Comparison of ENCODE assay signal across 1 cellular context in genomic region chr2:64522843-64523428, GRCh38.
TF ChIP-seq lines count a peak whose summit lies in the region.

No MANE protein-coding gene starts in this region.

TF ChIP-seq in K562, 482 proteins besides CTCF, POLR2A, EP300 and RAD21 (continued from another document and continues in another):
- TF ChIP-seq E2F4 (CRISPR knock-in tag; IDR thresholded peaks at IDR 0.05; ENCODE audit: low read depth) (no peak), GABPB1 (CRISPR knock-in tag; IDR thresholded peaks at IDR 0.05) (no peak), ESRRB (CRISPR knock-in tag; IDR thresholded peaks at IDR 0.05; ENCODE audit: borderline replicate concordance) (no peak), FUS (optimal IDR thresholded peaks at IDR 0.05; ENCODE audit: low read depth, low read length) (no peak), ZNF324 (CRISPR knock-in tag; IDR thresholded peaks at IDR 0.05) (no peak), C11orf30 (IDR thresholded peaks at IDR 0.05; ENCODE audit: low read depth) (peak; percentile 44), BRD9 (IDR thresholded peaks at IDR 0.05; ENCODE audit: low read depth, partially characterized antibody) (peak; percentile 41), ZFP1 (CRISPR knock-in tag; IDR thresholded peaks at IDR 0.05) (no peak), PYGO2 (tag; IDR thresholded peaks at IDR 0.05) (no peak), PURB (CRISPR knock-in tag; IDR thresholded peaks at IDR 0.05; ENCODE audit: low read depth) (no peak), DPF2 (IDR thresholded peaks at IDR 0.05) (no peak), HNRNPL (IDR thresholded peaks at IDR 0.05; ENCODE audit: low read depth, low read length) (no peak), SUPT5H (IDR thresholded peaks at IDR 0.05) (no peak), ZC3H11A (IDR thresholded peaks at IDR 0.05; ENCODE audit: low read depth, low read length) (no peak), RBBP5 (IDR thresholded peaks at IDR 0.05; ENCODE audit: borderline replicate concordance, insufficient read depth, low read length, poor library complexity, severe bottlenecking) (no peak), WHSC1 (IDR thresholded peaks at IDR 0.05; ENCODE audit: low read length) (no peak), DLX4 (CRISPR knock-in tag; IDR thresholded peaks at IDR 0.05) (no peak), UBTF (IDR thresholded peaks at IDR 0.05; ENCODE audit: borderline replicate concordance in 1 of 2, low read depth in 2 of 2, low read length in 2 of 2) (0 out of 4 replicates have a peak, but pooled peaks of 1 of the 2 experiments have one; percentile 22), SMAD2 (IDR thresholded peaks at IDR 0.05; ENCODE audit: low read depth, low read length) (no peak), KDM4B (IDR thresholded peaks at IDR 0.05; ENCODE audit: borderline replicate concordance in 2 of 2, low read depth in 1 of 2) (no peak), ZEB2 (IDR thresholded peaks at IDR 0.05) (no peak), MGA (IDR thresholded peaks at IDR 0.05) (no peak), HCFC1 (IDR thresholded peaks at IDR 0.05; ENCODE audit: low read depth, low read length) (no peak), ZNF174 (CRISPR knock-in tag; IDR thresholded peaks at IDR 0.05) (no peak), MBD2 (IDR thresholded peaks at IDR 0.05; ENCODE audit: borderline replicate concordance, low read depth) (no peak), THAP12 (CRISPR knock-in tag; IDR thresholded peaks at IDR 0.05) (no peak)
- TF ChIP-seq, protein P1, sequence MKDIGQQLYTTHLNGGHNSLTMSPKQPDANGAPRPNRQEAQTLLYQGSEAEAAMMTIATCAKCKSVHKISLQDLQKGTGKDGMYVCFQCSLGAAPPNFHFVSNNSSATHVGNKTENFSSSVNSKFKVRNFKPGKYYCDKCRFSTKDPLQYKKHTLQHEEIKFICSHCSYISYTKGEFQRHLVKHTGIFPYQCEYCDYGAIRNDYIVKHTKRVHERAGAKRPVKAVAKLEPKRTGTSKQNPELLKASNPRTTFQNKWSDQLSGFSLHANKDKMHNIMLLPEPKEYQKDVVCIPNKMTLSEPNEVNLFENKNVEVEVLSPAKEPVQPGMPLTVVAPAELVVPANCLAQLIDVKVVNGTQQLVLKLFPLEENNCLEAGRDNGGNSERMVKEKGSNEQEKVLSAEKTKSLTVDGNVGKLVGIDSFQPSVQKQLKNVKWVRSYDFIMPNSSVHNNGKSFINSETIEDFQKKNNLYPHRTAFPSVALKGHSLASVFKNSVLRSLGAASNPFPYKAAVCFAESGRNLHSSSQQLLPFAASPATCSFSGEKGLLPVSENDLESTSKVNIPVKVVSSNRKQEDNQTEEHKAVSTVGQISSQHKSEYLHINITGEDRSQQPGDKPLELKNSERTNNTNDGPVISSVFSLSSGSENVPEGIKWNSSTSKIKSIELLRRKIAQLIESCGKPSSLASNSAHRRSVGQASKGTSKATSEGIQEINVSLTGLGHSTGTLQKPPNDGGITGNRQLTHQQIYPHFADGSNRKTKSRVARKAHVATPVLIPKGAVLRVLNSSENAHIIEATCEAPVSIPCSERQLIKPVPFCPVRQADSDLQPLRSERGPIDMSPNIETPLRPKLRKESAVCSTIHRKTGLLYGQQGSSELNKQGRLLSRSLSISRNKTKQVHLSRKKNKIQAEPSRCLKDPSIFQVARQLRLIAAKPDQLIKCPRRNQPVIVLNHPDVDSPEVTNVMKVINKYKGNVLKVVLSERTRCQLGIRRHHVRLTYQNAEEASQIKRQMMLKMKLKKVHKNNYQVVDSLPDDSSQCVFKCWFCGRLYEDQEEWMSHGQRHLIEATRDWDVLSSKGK (CRISPR knock-in tag; IDR thresholded peaks at IDR 0.05), result no peak
- TF ChIP-seq, protein P2, sequence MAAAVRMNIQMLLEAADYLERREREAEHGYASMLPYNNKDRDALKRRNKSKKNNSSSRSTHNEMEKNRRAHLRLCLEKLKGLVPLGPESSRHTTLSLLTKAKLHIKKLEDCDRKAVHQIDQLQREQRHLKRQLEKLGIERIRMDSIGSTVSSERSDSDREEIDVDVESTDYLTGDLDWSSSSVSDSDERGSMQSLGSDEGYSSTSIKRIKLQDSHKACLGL (CRISPR knock-in tag; IDR thresholded peaks at IDR 0.05; ENCODE audit: borderline replicate concordance, poor library complexity, severe bottlenecking), result no peak
- TF ChIP-seq, protein P3, sequence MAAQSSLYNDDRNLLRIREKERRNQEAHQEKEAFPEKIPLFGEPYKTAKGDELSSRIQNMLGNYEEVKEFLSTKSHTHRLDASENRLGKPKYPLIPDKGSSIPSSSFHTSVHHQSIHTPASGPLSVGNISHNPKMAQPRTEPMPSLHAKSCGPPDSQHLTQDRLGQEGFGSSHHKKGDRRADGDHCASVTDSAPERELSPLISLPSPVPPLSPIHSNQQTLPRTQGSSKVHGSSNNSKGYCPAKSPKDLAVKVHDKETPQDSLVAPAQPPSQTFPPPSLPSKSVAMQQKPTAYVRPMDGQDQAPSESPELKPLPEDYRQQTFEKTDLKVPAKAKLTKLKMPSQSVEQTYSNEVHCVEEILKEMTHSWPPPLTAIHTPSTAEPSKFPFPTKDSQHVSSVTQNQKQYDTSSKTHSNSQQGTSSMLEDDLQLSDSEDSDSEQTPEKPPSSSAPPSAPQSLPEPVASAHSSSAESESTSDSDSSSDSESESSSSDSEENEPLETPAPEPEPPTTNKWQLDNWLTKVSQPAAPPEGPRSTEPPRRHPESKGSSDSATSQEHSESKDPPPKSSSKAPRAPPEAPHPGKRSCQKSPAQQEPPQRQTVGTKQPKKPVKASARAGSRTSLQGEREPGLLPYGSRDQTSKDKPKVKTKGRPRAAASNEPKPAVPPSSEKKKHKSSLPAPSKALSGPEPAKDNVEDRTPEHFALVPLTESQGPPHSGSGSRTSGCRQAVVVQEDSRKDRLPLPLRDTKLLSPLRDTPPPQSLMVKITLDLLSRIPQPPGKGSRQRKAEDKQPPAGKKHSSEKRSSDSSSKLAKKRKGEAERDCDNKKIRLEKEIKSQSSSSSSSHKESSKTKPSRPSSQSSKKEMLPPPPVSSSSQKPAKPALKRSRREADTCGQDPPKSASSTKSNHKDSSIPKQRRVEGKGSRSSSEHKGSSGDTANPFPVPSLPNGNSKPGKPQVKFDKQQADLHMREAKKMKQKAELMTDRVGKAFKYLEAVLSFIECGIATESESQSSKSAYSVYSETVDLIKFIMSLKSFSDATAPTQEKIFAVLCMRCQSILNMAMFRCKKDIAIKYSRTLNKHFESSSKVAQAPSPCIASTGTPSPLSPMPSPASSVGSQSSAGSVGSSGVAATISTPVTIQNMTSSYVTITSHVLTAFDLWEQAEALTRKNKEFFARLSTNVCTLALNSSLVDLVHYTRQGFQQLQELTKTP (IDR thresholded peaks at IDR 0.05; ENCODE audit: low read depth in 1 of 2, partially characterized antibody in 2 of 2), result no peak
